In the genomic region with DNA sequence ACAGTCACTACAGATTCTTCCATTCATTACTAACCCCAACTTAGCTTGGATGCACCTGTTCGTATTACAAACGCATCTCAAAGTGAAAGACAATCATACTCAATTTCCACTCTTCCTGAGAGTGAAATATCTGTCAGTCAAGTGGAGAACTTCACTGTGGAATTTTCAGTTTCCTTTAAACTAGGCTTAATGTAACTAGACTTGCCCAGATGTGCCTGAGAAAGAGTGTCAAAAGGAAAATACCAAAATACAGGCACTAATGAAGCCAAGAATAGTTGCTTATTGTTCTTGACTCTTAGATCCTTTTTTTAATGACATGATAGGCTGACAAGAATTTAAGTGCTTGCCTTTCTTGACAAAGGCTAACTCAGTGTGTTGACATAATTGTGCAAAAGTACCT, we compare ENCODE assay signal across 18 cellular contexts.
"Had no signal": no experiment of that assay in that cellular context is flagged by ENCODE, and none has a peak within 500 bp of the region (broad histone marks: within the 10 kb centered on the region; RNA-seq: fewer than 3 reads in every experiment).

No MANE protein-coding gene starts in this region.

- H3K27me3 ChIP-seq: tibial nerve, vagina had no signal

- H3K36me3 ChIP-seq: tibial nerve, vagina had no signal

- H3K4me1 ChIP-seq: tibial nerve, vagina had no signal

- ATAC-seq: activated CD4-positive, CD25-positive, alpha-beta regulatory T cell treated with anti-CD3 and anti-CD28 coated beads, Interleukin-2, amount 50 U/mL, for 24 hours; activated T-cell treated with anti-CD3 and anti-CD28 coated beads, Interleukin-2, amount 50 U/mL, for 4 hours; stimulated activated naive CD8-positive, alpha-beta T cell treated with anti-CD3 and anti-CD28 coated beads, Interleukin-15, Interleukin-2, amounts not matched to agents 100 U/mL and 50 U/mL, for 24 hours had no signal

- FAIRE-seq: islet of Langerhans had no signal

- DNase-seq: activated CD4-positive, alpha-beta T cell treated with anti-CD3 and anti-CD28 coated beads, Interleukin-2, amount 10 ng/mL, durations not matched to agents 7 days and 5 days; activated CD8-positive, alpha-beta memory T cell treated with anti-CD3 and anti-CD28 coated beads, Interleukin-2, amount 50 U/mL, for 4 hours; activated naive CD4-positive, alpha-beta T cell treated with anti-CD3 and anti-CD28 coated beads, Interleukin-2, amount 10 ng/mL, durations not matched to agents 7 days and 5 days; activated T-cell treated with anti-CD3 and anti-CD28 coated beads, Interleukin-2, amount 50 U/mL, for 4 hours; aorta; effector CD8-positive, alpha-beta T cell; glutamatergic neuron; hippocampal formation; left colon; nephron progenitor cell; occipital lobe; posterior cingulate gyrus; stimulated activated CD4-positive, alpha-beta T cell treated with anti-CD3 and anti-CD28 coated beads, Interleukin-2, amount 100 ng/mL, for 24 hours; stimulated activated naive CD8-positive, alpha-beta T cell treated with anti-CD3 and anti-CD28 coated beads, Interleukin-15, Interleukin-2, amounts not matched to agents 100 U/mL and 50 U/mL, for 24 hours had no signal

- H3K27ac ChIP-seq: vagina had no signal

- H3K9me3 ChIP-seq: vagina had no signal

- H3K4me3 ChIP-seq: tibial nerve, vagina had no signal
